In the genomic region with DNA sequence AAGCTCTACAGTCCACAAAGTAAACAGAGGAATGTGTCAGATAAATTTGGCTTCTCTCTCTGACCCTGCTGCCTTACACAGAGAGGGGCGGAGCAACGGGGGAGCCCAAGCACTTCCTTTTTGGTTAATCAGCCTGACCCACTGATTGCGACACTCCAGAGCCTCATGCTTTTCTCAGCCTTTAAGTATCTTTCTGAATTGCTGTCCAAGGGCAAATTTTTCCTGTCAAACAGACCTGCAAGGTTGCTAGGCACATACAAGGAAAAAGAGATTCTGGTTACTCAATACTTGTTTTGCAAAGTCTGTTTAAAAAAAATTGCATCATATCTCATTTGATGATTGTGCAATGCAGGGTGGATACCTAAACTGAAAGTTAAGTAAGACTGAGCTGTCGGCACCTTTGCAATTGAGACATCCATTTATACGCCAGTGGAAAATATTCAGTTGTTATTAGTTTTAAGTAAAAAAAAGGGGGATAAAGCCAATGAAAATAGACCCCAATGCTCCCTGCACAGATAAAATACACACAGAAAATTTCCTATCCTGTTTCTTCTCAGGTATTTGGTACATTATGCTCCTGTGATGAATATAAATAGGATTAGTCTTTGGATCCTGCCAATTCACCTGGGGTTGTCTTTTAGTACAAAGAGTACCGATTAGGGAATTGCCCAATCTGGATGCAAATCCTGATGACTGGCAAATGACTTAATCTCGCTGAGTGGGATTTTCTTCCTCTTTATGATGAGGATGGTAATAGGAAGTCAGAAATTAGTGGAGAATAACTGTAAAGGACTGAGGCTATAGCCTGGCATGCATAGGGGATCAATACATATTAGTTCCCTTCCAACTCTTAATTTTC, we compare ENCODE assay signal across 8 cellular contexts.
DNase-seq lines count a peak whose midpoint lies in the region; ATAC-seq, FAIRE-seq and TF ChIP-seq lines count a peak whose summit lies in the region.

No MANE protein-coding gene starts in this region.

- no peak overlapping the region for H3K4me3 ChIP-seq in A549
- peak overlapping the region in 3 of 4 donors; percentile 6 to 29 (median 18) for H3K4me3 ChIP-seq in Peyer's patch
- peak overlapping the region in 1 of 2 donors; percentile 16 for H3K4me3 ChIP-seq in vagina

- no peaks in the 10 kb centered on the region for H3K27me3 ChIP-seq in Peyer's patch
- no peaks in the 10 kb centered on the region for H3K27me3 ChIP-seq in vagina

- H3K36me3 ChIP-seq in Peyer's patch: no peaks in the 10 kb centered on the region
- H3K36me3 ChIP-seq in vagina: no peaks in the 10 kb centered on the region

- intact Hi-C loops in vagina (cut with DNase I): loop anchor here (5.0 kb wide), 1 partner anchor 261 kb away; a partner anchor contains a TSS

- 6% methylated on average over 7 of the region's 7 CpGs for WGBS in A549 (ENCODE audit: missing lambda C conversion rate)

- H3K4me1 ChIP-seq in A549 (0 out of 3 replicates have a peak, but pooled peaks cover 4% of the 10 kb centered on the region), Peyer's patch (no peaks in the 10 kb centered on the region), vagina (peaks cover 25% of the 10 kb centered on the region)

- TF ChIP-seq CTCF in A549 (IDR thresholded peaks at IDR 0.05): no peak
- no peak for TF ChIP-seq CTCF in Peyer's patch (IDR thresholded peaks at IDR 0.05)
- TF ChIP-seq CTCF in vagina (IDR thresholded peaks at IDR 0.05): no peak

- peak overlapping the region; percentile 53 for H3K4me2 ChIP-seq in A549

- no peak; a peak in 1 of 5 replicates for TF ChIP-seq EP300 in A549 (IDR thresholded peaks at IDR 0.05)

- ATAC-seq in A549 (peak in 1 of 2 experiments; percentile 70; a peak in 3 of 6 replicates), GM18861 (IDR thresholded peaks at IDR 0.05; ENCODE audit: unreplicated experiment) (peak; percentile 93), HG03103 (IDR thresholded peaks at IDR 0.05; ENCODE audit: low read depth, unreplicated experiment) (peak; percentile 95)

- FAIRE-seq in A549 (lab: Jason Lieb, UNC) (no peak), frontal cortex (lab: Jason Lieb, UNC) (no peak)

- TF ChIP-seq RAD21 in A549 (conservative IDR thresholded peaks at IDR 0.05 in 1 of 2, IDR thresholded peaks at IDR 0.05 in 1 of 2): no peak

- H3K27ac ChIP-seq in A549 (no peak overlapping the region), Peyer's patch (peak overlapping the region; percentile 19 to 80 (median 50)), vagina (peak overlapping the region; percentile 54)

- TF ChIP-seq POLR2A in A549 (IDR thresholded peaks at IDR 0.05; ENCODE audit: low read length): no peak
- no peak for TF ChIP-seq POLR2A in Peyer's patch (IDR thresholded peaks at IDR 0.05)
- no peak for TF ChIP-seq POLR2A in vagina (IDR thresholded peaks at IDR 0.05)

- H3K9me3 ChIP-seq in A549 (peaks cover 4% of the 10 kb centered on the region; the same call in 1 of the 3 replicates), Peyer's patch (no peaks in the 10 kb centered on the region), vagina (no peaks in the 10 kb centered on the region)

- DNase-seq in A549 (ENCODE audit: low read depth in 1 of 2, low spot score in 1 of 2) (peak; percentile 26 to 48), Peyer's patch (peak; percentile 58 to 91 (median 65)), activated T-helper 1 cell treated with Interleukin-2 at 50 U/mL for 16 hours (ENCODE audit: low read depth) (peak; percentile 42), frontal cortex (ENCODE audit: low spot score in 2 of 2) (peak; percentile 10 to 25), putamen (ENCODE audit: low spot score) (peak; percentile 23), vagina (ENCODE audit: extremely low spot score in 2 of 2) (peak in 1 of 2 donors; percentile 98)

- CTCF ChIA-PET in A549 (lab: Yijun Ruan, JAX): interaction anchor here (1.3 kb wide), 1 partner anchor 20 kb away, joined by 3 read pairs; no protein-coding TSS in a partner anchor

- POLR2A ChIA-PET in A549 (lab: Yijun Ruan, JAX): no interaction called here

TF ChIP-seq in A549, 52 proteins besides CTCF, POLR2A, EP300 and RAD21 (continues in another document):
- TF ChIP-seq HDAC2 (IDR thresholded peaks at IDR 0.05) (no peak), CEBPB (IDR thresholded peaks at IDR 0.05) (peak; percentile 89 to 99), GATA3 (IDR thresholded peaks at IDR 0.05; ENCODE audit: borderline replicate concordance) (no peak), CHD4 (IDR thresholded peaks at IDR 0.05; ENCODE audit: borderline replicate concordance) (no peak), HOXA7 (CRISPR knock-in tag; IDR thresholded peaks at IDR 0.05) (no peak), ZC3H11A (IDR thresholded peaks at IDR 0.05) (no peak), TFCP2L1 (CRISPR knock-in tag; IDR thresholded peaks at IDR 0.05) (no peak), TP53 (CRISPR knock-in tag; IDR thresholded peaks at IDR 0.05) (no peak), RARB (CRISPR knock-in tag; IDR thresholded peaks at IDR 0.05) (no peak), POLR2AphosphoS2 (conservative IDR thresholded peaks at IDR 0.05; ENCODE audit: low read length) (no peak), MAFK (IDR thresholded peaks at IDR 0.05; ENCODE audit: partially characterized antibody) (no peak)
- TF ChIP-seq, protein P1, sequence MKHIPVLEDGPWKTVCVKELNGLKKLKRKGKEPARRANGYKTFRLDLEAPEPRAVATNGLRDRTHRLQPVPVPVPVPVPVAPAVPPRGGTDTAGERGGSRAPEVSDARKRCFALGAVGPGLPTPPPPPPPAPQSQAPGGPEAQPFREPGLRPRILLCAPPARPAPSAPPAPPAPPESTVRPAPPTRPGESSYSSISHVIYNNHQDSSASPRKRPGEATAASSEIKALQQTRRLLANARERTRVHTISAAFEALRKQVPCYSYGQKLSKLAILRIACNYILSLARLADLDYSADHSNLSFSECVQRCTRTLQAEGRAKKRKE (CRISPR knock-in tag; IDR thresholded peaks at IDR 0.05; ENCODE audit: low read depth): no peak
- TF ChIP-seq, protein P2, sequence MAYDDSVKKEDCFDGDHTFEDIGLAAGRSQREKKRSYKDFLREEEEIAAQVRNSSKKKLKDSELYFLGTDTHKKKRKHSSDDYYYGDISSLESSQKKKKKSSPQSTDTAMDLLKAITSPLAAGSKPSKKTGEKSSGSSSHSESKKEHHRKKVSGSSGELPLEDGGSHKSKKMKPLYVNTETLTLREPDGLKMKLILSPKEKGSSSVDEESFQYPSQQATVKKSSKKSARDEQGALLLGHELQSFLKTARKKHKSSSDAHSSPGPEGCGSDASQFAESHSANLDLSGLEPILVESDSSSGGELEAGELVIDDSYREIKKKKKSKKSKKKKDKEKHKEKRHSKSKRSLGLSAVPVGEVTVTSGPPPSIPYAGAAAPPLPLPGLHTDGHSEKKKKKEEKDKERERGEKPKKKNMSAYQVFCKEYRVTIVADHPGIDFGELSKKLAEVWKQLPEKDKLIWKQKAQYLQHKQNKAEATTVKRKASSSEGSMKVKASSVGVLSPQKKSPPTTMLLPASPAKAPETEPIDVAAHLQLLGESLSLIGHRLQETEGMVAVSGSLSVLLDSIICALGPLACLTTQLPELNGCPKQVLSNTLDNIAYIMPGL (CRISPR knock-in tag; IDR thresholded peaks at IDR 0.05; ENCODE audit: borderline replicate concordance): no peak
- TF ChIP-seq, protein P3, sequence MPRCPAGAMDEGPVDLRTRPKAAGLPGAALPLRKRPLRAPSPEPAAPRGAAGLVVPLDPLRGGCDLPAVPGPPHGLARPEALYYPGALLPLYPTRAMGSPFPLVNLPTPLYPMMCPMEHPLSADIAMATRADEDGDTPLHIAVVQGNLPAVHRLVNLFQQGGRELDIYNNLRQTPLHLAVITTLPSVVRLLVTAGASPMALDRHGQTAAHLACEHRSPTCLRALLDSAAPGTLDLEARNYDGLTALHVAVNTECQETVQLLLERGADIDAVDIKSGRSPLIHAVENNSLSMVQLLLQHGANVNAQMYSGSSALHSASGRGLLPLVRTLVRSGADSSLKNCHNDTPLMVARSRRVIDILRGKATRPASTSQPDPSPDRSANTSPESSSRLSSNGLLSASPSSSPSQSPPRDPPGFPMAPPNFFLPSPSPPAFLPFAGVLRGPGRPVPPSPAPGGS (IDR thresholded peaks at IDR 0.05): peak; percentile 30; the same call in 1 of the 3 replicates
- TF ChIP-seq, protein P4, sequence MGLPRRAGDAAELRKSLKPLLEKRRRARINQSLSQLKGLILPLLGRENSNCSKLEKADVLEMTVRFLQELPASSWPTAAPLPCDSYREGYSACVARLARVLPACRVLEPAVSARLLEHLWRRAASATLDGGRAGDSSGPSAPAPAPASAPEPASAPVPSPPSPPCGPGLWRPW (IDR thresholded peaks at IDR 0.05): peak; percentile 96
- TF ChIP-seq, protein P5, sequence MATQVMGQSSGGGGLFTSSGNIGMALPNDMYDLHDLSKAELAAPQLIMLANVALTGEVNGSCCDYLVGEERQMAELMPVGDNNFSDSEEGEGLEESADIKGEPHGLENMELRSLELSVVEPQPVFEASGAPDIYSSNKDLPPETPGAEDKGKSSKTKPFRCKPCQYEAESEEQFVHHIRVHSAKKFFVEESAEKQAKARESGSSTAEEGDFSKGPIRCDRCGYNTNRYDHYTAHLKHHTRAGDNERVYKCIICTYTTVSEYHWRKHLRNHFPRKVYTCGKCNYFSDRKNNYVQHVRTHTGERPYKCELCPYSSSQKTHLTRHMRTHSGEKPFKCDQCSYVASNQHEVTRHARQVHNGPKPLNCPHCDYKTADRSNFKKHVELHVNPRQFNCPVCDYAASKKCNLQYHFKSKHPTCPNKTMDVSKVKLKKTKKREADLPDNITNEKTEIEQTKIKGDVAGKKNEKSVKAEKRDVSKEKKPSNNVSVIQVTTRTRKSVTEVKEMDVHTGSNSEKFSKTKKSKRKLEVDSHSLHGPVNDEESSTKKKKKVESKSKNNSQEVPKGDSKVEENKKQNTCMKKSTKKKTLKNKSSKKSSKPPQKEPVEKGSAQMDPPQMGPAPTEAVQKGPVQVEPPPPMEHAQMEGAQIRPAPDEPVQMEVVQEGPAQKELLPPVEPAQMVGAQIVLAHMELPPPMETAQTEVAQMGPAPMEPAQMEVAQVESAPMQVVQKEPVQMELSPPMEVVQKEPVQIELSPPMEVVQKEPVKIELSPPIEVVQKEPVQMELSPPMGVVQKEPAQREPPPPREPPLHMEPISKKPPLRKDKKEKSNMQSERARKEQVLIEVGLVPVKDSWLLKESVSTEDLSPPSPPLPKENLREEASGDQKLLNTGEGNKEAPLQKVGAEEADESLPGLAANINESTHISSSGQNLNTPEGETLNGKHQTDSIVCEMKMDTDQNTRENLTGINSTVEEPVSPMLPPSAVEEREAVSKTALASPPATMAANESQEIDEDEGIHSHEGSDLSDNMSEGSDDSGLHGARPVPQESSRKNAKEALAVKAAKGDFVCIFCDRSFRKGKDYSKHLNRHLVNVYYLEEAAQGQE (IDR thresholded peaks at IDR 0.05): no peak
- TF ChIP-seq, protein P6, sequence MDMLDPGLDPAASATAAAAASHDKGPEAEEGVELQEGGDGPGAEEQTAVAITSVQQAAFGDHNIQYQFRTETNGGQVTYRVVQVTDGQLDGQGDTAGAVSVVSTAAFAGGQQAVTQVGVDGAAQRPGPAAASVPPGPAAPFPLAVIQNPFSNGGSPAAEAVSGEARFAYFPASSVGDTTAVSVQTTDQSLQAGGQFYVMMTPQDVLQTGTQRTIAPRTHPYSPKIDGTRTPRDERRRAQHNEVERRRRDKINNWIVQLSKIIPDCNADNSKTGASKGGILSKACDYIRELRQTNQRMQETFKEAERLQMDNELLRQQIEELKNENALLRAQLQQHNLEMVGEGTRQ (IDR thresholded peaks at IDR 0.05): no peak

Comparison
In these comparisons a context has a peak if more than half of its experiments do, and no peak if none do; other contexts are left out.
1. H3K27ac ChIP-seq: peak in Peyer's patch (4 of 4) and vagina (single experiment); none in A549 (0 of 2).